20 cellular contexts compared by ENCODE assay signal in the genomic region with DNA sequence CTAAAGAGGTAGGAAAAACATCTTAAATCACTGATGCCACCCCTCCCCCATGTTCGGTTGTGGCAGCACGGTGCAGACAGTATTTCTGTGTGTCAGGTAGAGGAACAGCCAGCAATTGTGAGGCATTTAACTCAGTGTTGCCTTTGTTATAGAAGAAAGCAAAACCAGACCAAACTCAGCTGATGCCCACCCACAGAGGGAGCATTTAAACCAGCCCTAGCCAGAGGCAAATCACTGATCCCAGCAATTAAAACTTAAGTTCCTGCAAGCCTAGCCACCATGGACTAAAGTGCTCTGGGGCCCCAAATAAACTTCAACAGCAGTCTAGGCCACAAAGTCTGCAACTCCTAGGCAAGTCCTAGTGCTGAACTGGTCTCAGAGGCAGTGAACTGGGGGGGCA.
DNase-seq lines count a peak whose midpoint lies in the region; ATAC-seq and TF ChIP-seq lines count a peak whose summit lies in the region.
"Had no signal": no experiment of that assay in that cellular context is flagged by ENCODE, and none has a peak within 500 bp of the region (broad histone marks: within the 10 kb centered on the region; RNA-seq: fewer than 3 reads in every experiment).

No MANE protein-coding gene starts in this region.

- no peak overlapping the region for H3K23ac ChIP-seq in neuronal stem cell (ENCODE audit: low read depth, low read length, poor library complexity)

- TF ChIP-seq POLR2A in GM18505 (IDR thresholded peaks at IDR 0.05; ENCODE audit: borderline replicate concordance, extremely low read depth, insufficient read depth, insufficient read length) = no peak

- H3K18ac ChIP-seq in neuronal stem cell (ENCODE audit: low read length) = peak overlapping the region; percentile 31

- WGBS in neuronal stem cell (ENCODE audit: extremely low coverage in 2 of 2, insufficient read length in 2 of 2, insufficient replicate concordance in 1 of 2), 2 donors = no CpG with 5 or more reads among the region's 2 CpGs

- no peaks in the 10 kb centered on the region for H3K9me3 ChIP-seq in SJCRH30 (replicated peaks)
- H3K9me3 ChIP-seq in neuronal stem cell (replicated peaks in 1 of 2; ENCODE audit: control insufficient read depth in 2 of 2, insufficient read depth in 1 of 2, low read depth in 1 of 2, low read length in 2 of 2) = no peaks in the 10 kb centered on the region
- H3K9me3 ChIP-seq: BE2C had no signal

- H3K14ac ChIP-seq in neuronal stem cell (ENCODE audit: low read length) = no peak overlapping the region

- no peak overlapping the region for H3K9ac ChIP-seq in neuronal stem cell (ENCODE audit: low read depth, low read length, poor library complexity)

- H2BK5ac ChIP-seq in neuronal stem cell (ENCODE audit: low read length) = no peak overlapping the region

- H4K91ac ChIP-seq in neuronal stem cell (ENCODE audit: low read depth, low read length, poor library complexity) = no peak overlapping the region

- H3K4me1 ChIP-seq in SJCRH30 (peaks cover 30% of the 10 kb centered on the region), neuronal stem cell (ENCODE audit: control insufficient read depth in 2 of 2, insufficient read depth in 1 of 2, low read depth in 1 of 2, low read length in 2 of 2) (peaks cover 4 to 6% of the 10 kb centered on the region in 2 donors)
- H3K4me1 ChIP-seq: BE2C had no signal

- no peak overlapping the region for H2AK5ac ChIP-seq in neuronal stem cell (ENCODE audit: low read depth, low read length)

- H2BK120ac ChIP-seq in neuronal stem cell (ENCODE audit: low read depth, low read length) = no peak overlapping the region

- no peak overlapping the region for H4K8ac ChIP-seq in neuronal stem cell (ENCODE audit: low read depth, low read length)

- H3K4me3 ChIP-seq in SJCRH30 (no peak overlapping the region), neuronal stem cell (ENCODE audit: low read length in 2 of 2) (no peak overlapping the region)

- H2AFZ ChIP-seq in neuronal stem cell (ENCODE audit: low read length) = peak overlapping the region; percentile 5

- no peaks in the 10 kb centered on the region for H3K79me1 ChIP-seq in neuronal stem cell (ENCODE audit: low read depth, low read length)

- H2BK15ac ChIP-seq in neuronal stem cell (ENCODE audit: low read length) = no peak overlapping the region

- H3K36me3 ChIP-seq in SJCRH30 = no peaks in the 10 kb centered on the region
- no peaks in the 10 kb centered on the region for H3K36me3 ChIP-seq in neuronal stem cell (replicated peaks in 1 of 2; ENCODE audit: control insufficient read depth in 2 of 2, insufficient read depth in 2 of 2, low read length in 2 of 2)
- H3K36me3 ChIP-seq: BE2C had no signal

- ATAC-seq in GM18517 (IDR thresholded peaks at IDR 0.05; ENCODE audit: unreplicated experiment) (no peak), GM18505 (IDR thresholded peaks at IDR 0.05; ENCODE audit: unreplicated experiment) (no peak)
- ATAC-seq: Right ventricle myocardium inferior had no signal

- no peak overlapping the region for H2BK12ac ChIP-seq in neuronal stem cell (ENCODE audit: low read length)

- H3K4me2 ChIP-seq in neuronal stem cell (ENCODE audit: insufficient read depth, low read length, poor library complexity, severe bottlenecking) = no peak overlapping the region

- H3K27me3 ChIP-seq in SJCRH30 (no peaks in the 10 kb centered on the region), neuronal stem cell (ENCODE audit: control insufficient read depth in 3 of 3, insufficient read depth in 3 of 3, low read depth in 1 of 3, low read length in 3 of 3) (no peaks in the 10 kb centered on the region)
- H3K27me3 ChIP-seq: BE2C had no signal

- peak overlapping the region; percentile 17; the same call in 1 of the 2 replicates for H3K27ac ChIP-seq in SJCRH30
- no peak overlapping the region for H3K27ac ChIP-seq in neuronal stem cell (replicated peaks; ENCODE audit: low read length)
- H3K27ac ChIP-seq: HL-60 had no signal

- DNase-seq in COLO829 (ENCODE audit: low spot score) = peak; percentile 23
- peak; percentile 65 to 79 for DNase-seq in SJCRH30
- DNase-seq in foreskin melanocyte = peak; percentile 18
- DNase-seq in neuronal stem cell (ENCODE audit: low spot score) = no peak
- DNase-seq in NCI-H526 treated with DMSO at 0.1 percent for 48 hours (lab: John Stamatoyannopoulos, UW) = no peak
- DNase-seq in stimulated activated CD4-positive, alpha-beta T cell treated with anti-CD3 and anti-CD28 coated beads, Interleukin-15, amount 100 ng/mL, for 24 hours = no peak
- DNase-seq: BE2C; CD4-positive, alpha-beta T cell; DND-41; KG1; NCI-H1092 treated with DMSO at 0.1 percent for 48 hours; NCI-H146; NCI-H2029; NCI-H226; NCI-H510A treated with DMSO at 0.1 percent for 48 hours; OCI-M1 had no signal

- no peak overlapping the region for H3K4ac ChIP-seq in neuronal stem cell (ENCODE audit: low read length)

Comparison
In these comparisons a context has a peak if more than half of its experiments do, and no peak if none do; other contexts are left out.
1. DNase-seq: peak in COLO829 (single experiment), SJCRH30 (2 of 2) and foreskin melanocyte (single experiment); none in neuronal stem cell (single experiment), NCI-H526 treated with DMSO at 0.1 percent for 48 hours (single experiment) and stimulated activated CD4-positive, alpha-beta T cell treated with anti-CD3 and anti-CD28 coated beads, Interleukin-15, amount 100 ng/mL, for 24 hours (single experiment).